22 cellular contexts compared by ENCODE assay signal in genomic region chr5:134595458-134595838, GRCh38. TPM values are rescaled to one million over a fixed set of nuclear protein-coding genes. Genes with fewer than 3 reads are reported as not detected.
DNase-seq lines count a peak whose midpoint lies in the region; ATAC-seq and TF ChIP-seq lines count a peak whose summit lies in the region.
"Had no signal": no experiment of that assay in that cellular context is flagged by ENCODE, and none has a peak within 500 bp of the region (broad histone marks: within the 10 kb centered on the region; RNA-seq: fewer than 3 reads in every experiment).

No MANE protein-coding gene starts in this region.

- TF ChIP-seq CTCF in neural progenitor cell (IDR thresholded peaks at IDR 0.05), result no peak

- H3K27ac ChIP-seq in BLaER1 treated with 17β-estradiol and CSF1 and Interleukin-3, amounts not matched to agents 10 nM and 100 nM, result peak overlapping the region in 3 of 11 experiments; percentile 4 to 5 (median 5); a peak in 2 of 22 replicates
- peak overlapping the region; percentile 87 for H3K27ac ChIP-seq in right cardiac atrium (ENCODE audit: low read length)
- no peak overlapping the region for H3K27ac ChIP-seq in neural progenitor cell
- H3K27ac ChIP-seq: coronary artery, GM23248, hepatocyte, pancreas, Peyer's patch had no signal

- H3K27ac Mint-ChIP-seq in neural progenitor cell, result no peak overlapping the region
- H3K27ac Mint-ChIP-seq: activated naive CD4-positive, alpha-beta T cell treated with anti-CD3 and anti-CD28 coated beads, Interleukin-2, amount 50 U/mL, for 24 hours had no signal

- H3K4me3 ChIP-seq in BLaER1 treated with 17β-estradiol and CSF1 and Interleukin-3, amounts not matched to agents 10 nM and 100 nM, result no peak overlapping the region
- H3K4me3 ChIP-seq in right cardiac atrium (ENCODE audit: low read length) (no peak overlapping the region), neural progenitor cell (no peak overlapping the region)
- H3K4me3 ChIP-seq: coronary artery, GM23248, hepatocyte, pancreas, Peyer's patch had no signal

- peak; percentile 74 for DNase-seq in DMS 273 (lab: John Stamatoyannopoulos, UW; ENCODE audit: unreplicated experiment)
- peak; percentile 43 for DNase-seq in RPMI8226
- no peak for DNase-seq in right cardiac atrium
- no peak for DNase-seq in SIG-M5 treated with dmso at 0.1 percent for 504 hours (lab: John Stamatoyannopoulos, UW; ENCODE audit: unreplicated experiment)
- no peak for DNase-seq in neural progenitor cell (ENCODE audit: low spot score)
- DNase-seq in NCI-H748 treated with DMSO at 0.1 percent for 48 hours (lab: John Stamatoyannopoulos, UW), result no peak
- DNase-seq: activated CD4-positive, alpha-beta T cell treated with anti-CD3 and anti-CD28 coated beads for 1 hour; EL; GM23248; Kasumi-1; mammary epithelial cell; naive thymus-derived CD4-positive, alpha-beta T cell; pancreas; Peyer's patch; SK-N-SH; stimulated activated CD4-positive, alpha-beta T cell treated with anti-CD3 and anti-CD28 coated beads, Interleukin-2, amount 100 ng/mL, for 24 hours; stimulated activated naive CD8-positive, alpha-beta T cell treated with anti-CD3 and anti-CD28 coated beads, Interleukin-15, Interleukin-2, amounts not matched to agents 100 U/mL and 50 U/mL, for 24 hours; trophoblast cell had no signal

- no peaks in the 10 kb centered on the region for H4K20me1 ChIP-seq in BLaER1 treated with 17β-estradiol and CSF1 and Interleukin-3, amounts not matched to agents 10 nM and 100 nM
- H4K20me1 ChIP-seq in neural progenitor cell (ENCODE audit: low read depth), result no peaks in the 10 kb centered on the region

- intact Hi-C loops in right cardiac atrium (cut with DNase I), result no loop called here

- peaks cover 4% of the 10 kb centered on the region for H3F3A ChIP-seq in neural progenitor cell (ENCODE audit: low read depth)

- no peaks in the 10 kb centered on the region for H3K27me3 ChIP-seq in BLaER1 treated with 17β-estradiol and CSF1 and Interleukin-3, amounts not matched to agents 10 nM and 100 nM
- H3K27me3 ChIP-seq in right cardiac atrium (ENCODE audit: control insufficient read depth, insufficient read depth) (no peaks in the 10 kb centered on the region), neural progenitor cell (no peaks in the 10 kb centered on the region)
- H3K27me3 ChIP-seq: hepatocyte, pancreas, Peyer's patch had no signal

- H3K36me3 Mint-ChIP-seq in neural progenitor cell, result no peaks in the 10 kb centered on the region
- H3K36me3 Mint-ChIP-seq: activated naive CD4-positive, alpha-beta T cell treated with anti-CD3 and anti-CD28 coated beads, Interleukin-2, amount 50 U/mL, for 24 hours had no signal

- H2AFZ ChIP-seq in neural progenitor cell (replicated peaks), result no peak overlapping the region
- H2AFZ ChIP-seq: GM23248, hepatocyte had no signal

- H3K9me3 ChIP-seq in BLaER1 treated with 17β-estradiol and CSF1 and Interleukin-3, amounts not matched to agents 10 nM and 100 nM (replicated peaks in 1 of 11), result no peaks in the 10 kb centered on the region
- H3K9me3 ChIP-seq in right cardiac atrium (ENCODE audit: control insufficient read depth, low read length) (no peaks in the 10 kb centered on the region), neural progenitor cell (ENCODE audit: low read depth) (no peaks in the 10 kb centered on the region)
- H3K9me3 ChIP-seq: pancreas, Peyer's patch, SK-N-SH had no signal

- H3K4me3 Mint-ChIP-seq in neural progenitor cell, result no peak overlapping the region
- H3K4me3 Mint-ChIP-seq: activated naive CD4-positive, alpha-beta T cell treated with anti-CD3 and anti-CD28 coated beads, Interleukin-2, amount 50 U/mL, for 24 hours; naive thymus-derived CD4-positive, alpha-beta T cell had no signal

- H3K36me3 ChIP-seq in BLaER1 treated with 17β-estradiol and CSF1 and Interleukin-3, amounts not matched to agents 10 nM and 100 nM, result no peaks in the 10 kb centered on the region; a peak in 1 of 22 replicates
- no peaks in the 10 kb centered on the region for H3K36me3 ChIP-seq in neural progenitor cell
- H3K36me3 ChIP-seq: pancreas, Peyer's patch had no signal

- H3K9me3 Mint-ChIP-seq in neural progenitor cell, result no peaks in the 10 kb centered on the region
- H3K9me3 Mint-ChIP-seq: activated naive CD4-positive, alpha-beta T cell treated with anti-CD3 and anti-CD28 coated beads, Interleukin-2, amount 50 U/mL, for 24 hours; naive thymus-derived CD4-positive, alpha-beta T cell had no signal

- H3K27me3 Mint-ChIP-seq in neural progenitor cell (ENCODE audit: insufficient read depth, low read depth), result peaks cover 2% of the 10 kb centered on the region
- H3K27me3 Mint-ChIP-seq: naive thymus-derived CD4-positive, alpha-beta T cell had no signal

- no peak for ATAC-seq in right cardiac atrium
- ATAC-seq: naive thymus-derived CD4-positive, alpha-beta T cell; pancreas; stimulated activated naive CD8-positive, alpha-beta T cell treated with anti-CD3 and anti-CD28 coated beads, Interleukin-15, Interleukin-2, amounts not matched to agents 100 U/mL and 50 U/mL, for 24 hours had no signal

- H3K9ac ChIP-seq in BLaER1 treated with 17β-estradiol and CSF1 and Interleukin-3, amounts not matched to agents 10 nM and 100 nM, result no peak overlapping the region; a peak in 1 of 22 replicates
- no peak overlapping the region for H3K9ac ChIP-seq in neural progenitor cell
- H3K9ac ChIP-seq: GM23248, SK-N-SH had no signal

- peak overlapping the region in 8 of 11 experiments; percentile 4 to 72 (median 55); a peak in 14 of 22 replicates for H3K4me2 ChIP-seq in BLaER1 treated with 17β-estradiol and CSF1 and Interleukin-3, amounts not matched to agents 10 nM and 100 nM
- no peak overlapping the region for H3K4me2 ChIP-seq in neural progenitor cell
- H3K4me2 ChIP-seq: hepatocyte, SK-N-SH had no signal

- WGBS in right cardiac atrium, result 64% methylated on average over 3 of the region's 3 CpGs

- no peaks in the 10 kb centered on the region for H3K79me2 ChIP-seq in neural progenitor cell (ENCODE audit: low read depth)
- H3K79me2 ChIP-seq: hepatocyte had no signal

- H3K4me1 Mint-ChIP-seq in neural progenitor cell, result peaks cover 3% of the 10 kb centered on the region

- H3K4me1 ChIP-seq in BLaER1 treated with 17β-estradiol and CSF1 and Interleukin-3, amounts not matched to agents 10 nM and 100 nM, result peaks cover 0 to 23% (median 17%) of the 10 kb centered on the region in 10 experiments; a peak in 14 of 20 replicates
- no peaks in the 10 kb centered on the region for H3K4me1 ChIP-seq in right cardiac atrium (ENCODE audit: control insufficient read depth, insufficient read depth, low read length)
- peaks cover 15% of the 10 kb centered on the region for H3K4me1 ChIP-seq in neural progenitor cell
- H3K4me1 ChIP-seq: pancreas had no signal

RNA-seq across cellular contexts. Expression of gene SAR1B, which starts 37.2 kb away (rescaled TPM):
- total RNA-seq in right cardiac atrium (100 to 1,000 TPM in 1 of 4 donors, 10 to 100 TPM in 3; 78.0 to 114 (median 84.7) TPM), neural progenitor cell (ENCODE audit: low replicate concordance) (28.9 and 31.4 TPM in 2 replicates)
- polyA plus RNA-seq in right cardiac atrium, result 46.1 TPM

RNA-seq across cellular contexts. Expression of gene SEC24A, which starts 53.1 kb away (rescaled TPM):
- 10 to 100 TPM in 2 of 4 donors, 1 to 10 TPM in 2; 7.6 to 17.5 (median 9.8) TPM for total RNA-seq in right cardiac atrium
- polyA plus RNA-seq in right cardiac atrium, result 3.0 TPM
- 12.7 and 14.3 TPM in 2 replicates for total RNA-seq in neural progenitor cell (ENCODE audit: low replicate concordance)

Comparison
In these comparisons a context has a peak if more than half of its experiments do, and no peak if none do; other contexts are left out.
1. DNase-seq: peak in DMS 273 (single experiment) and RPMI8226 (single experiment); none in right cardiac atrium (0 of 3), SIG-M5 treated with dmso at 0.1 percent for 504 hours (single experiment), neural progenitor cell (single experiment) and NCI-H748 treated with DMSO at 0.1 percent for 48 hours (single experiment).